8 cellular contexts compared by ENCODE assay signal in the genomic region with DNA sequence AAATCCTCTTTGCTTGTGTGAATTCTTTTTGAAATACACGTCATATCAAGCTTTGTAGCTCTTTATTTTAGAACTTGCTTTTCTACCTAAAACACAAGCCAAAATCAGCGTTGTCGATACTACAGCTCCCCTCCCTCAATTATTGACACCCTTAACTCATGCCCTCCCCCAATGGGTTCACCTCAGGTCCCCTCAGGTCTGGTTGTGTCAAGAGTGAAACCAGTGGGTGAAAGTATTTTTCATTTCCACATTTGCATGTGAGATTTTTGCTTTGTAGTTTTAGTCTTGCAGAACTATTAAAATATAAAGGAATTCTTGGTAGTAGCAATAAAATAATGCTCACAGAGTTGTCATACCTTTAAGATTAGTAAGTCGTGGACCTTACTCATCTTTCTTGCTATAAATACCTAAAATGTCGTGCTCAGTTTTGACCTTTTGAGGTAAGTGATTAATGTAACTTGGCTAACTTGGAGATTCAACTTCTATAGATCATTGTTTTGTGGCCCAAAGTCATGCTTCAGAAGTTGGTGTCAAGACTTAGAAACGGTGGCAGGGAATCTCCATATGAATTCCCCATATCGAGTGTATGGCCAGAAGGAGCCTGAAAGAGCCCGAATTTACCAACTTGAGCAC. TPM values are rescaled to one million over a fixed set of nuclear protein-coding genes. Genes with fewer than 3 reads are reported as not detected.
DNase-seq lines count a peak whose midpoint lies in the region; ATAC-seq and TF ChIP-seq lines count a peak whose summit lies in the region.

No MANE protein-coding gene starts in this region.

- peak overlapping the region; percentile 90 for H3K4me3 Mint-ChIP-seq in activated CD8-positive, alpha-beta T cell treated with anti-CD3 and anti-CD28 coated beads for 36 hours
- peak overlapping the region; percentile 91 for H3K4me3 Mint-ChIP-seq in memory B cell

- CTCF ChIA-PET in activated CD8-positive, alpha-beta T cell treated with anti-CD3 and anti-CD28 coated beads for 36 hours (lab: Charles Lee): interaction anchor here (1.0 kb wide), 1 partner anchor 617 kb away, joined by 3 read pairs; no protein-coding TSS in a partner anchor

- no peaks in the 10 kb centered on the region for H3K27me3 Mint-ChIP-seq in activated CD8-positive, alpha-beta T cell treated with anti-CD3 and anti-CD28 coated beads for 36 hours
- peaks cover 1% of the 10 kb centered on the region for H3K27me3 Mint-ChIP-seq in memory B cell

- ATAC-seq in HG02759 (IDR thresholded peaks at IDR 0.05; ENCODE audit: unreplicated experiment) (peak; percentile 32), memory B cell (ENCODE audit: low read depth) (no peak), GM18502 (IDR thresholded peaks at IDR 0.05; ENCODE audit: poor library complexity, unreplicated experiment) (no peak)
- ATAC-seq in activated CD8-positive, alpha-beta T cell treated with anti-CD3 and anti-CD28 coated beads for 36 hours: peak; percentile 48

- peaks cover 9% of the 10 kb centered on the region for H3K36me3 Mint-ChIP-seq in activated CD8-positive, alpha-beta T cell treated with anti-CD3 and anti-CD28 coated beads for 36 hours (ENCODE audit: low read depth)
- H3K36me3 Mint-ChIP-seq in memory B cell: no peaks in the 10 kb centered on the region

- peaks cover 29% of the 10 kb centered on the region for H3K4me1 Mint-ChIP-seq in activated CD8-positive, alpha-beta T cell treated with anti-CD3 and anti-CD28 coated beads for 36 hours (ENCODE audit: low read depth)
- peaks cover 13% of the 10 kb centered on the region for H3K4me1 Mint-ChIP-seq in memory B cell

- H3K27ac Mint-ChIP-seq in activated CD8-positive, alpha-beta T cell treated with anti-CD3 and anti-CD28 coated beads for 36 hours: peak overlapping the region; percentile 90
- peak overlapping the region; percentile 90 for H3K27ac Mint-ChIP-seq in memory B cell

- DNase-seq in GM12864 (ENCODE audit: low read depth) (no peak), memory B cell (ENCODE audit: low spot score in 2 of 2) (no peak), NCI-H146 (lab: John Stamatoyannopoulos, UW) (no peak), NCI-H82 treated with DMSO at 0.1 percent for 48 hours (lab: John Stamatoyannopoulos, UW; ENCODE audit: unreplicated experiment) (no peak)
- DNase-seq in activated CD8-positive, alpha-beta T cell treated with anti-CD3 and anti-CD28 coated beads for 36 hours: peak; percentile 31
- no peak for DNase-seq in effector CD4-positive, alpha-beta T cell

- peak overlapping the region; percentile 98 for H3K4me3 ChIP-seq in GM12864 (ENCODE audit: low read depth, low read length)

- no peaks in the 10 kb centered on the region for H3K9me3 Mint-ChIP-seq in activated CD8-positive, alpha-beta T cell treated with anti-CD3 and anti-CD28 coated beads for 36 hours
- H3K9me3 Mint-ChIP-seq in memory B cell: no peaks in the 10 kb centered on the region

- intact Hi-C loops in activated CD8-positive, alpha-beta T cell treated with anti-CD3 and anti-CD28 coated beads for 36 hours (cut with micrococcal nuclease): no loop called here

- POLR2A ChIA-PET in activated CD8-positive, alpha-beta T cell treated with anti-CD3 and anti-CD28 coated beads for 36 hours (lab: Charles Lee): interaction anchor here (0.7 kb wide), 1 partner anchor 446 kb away, joined by 4 read pairs; no protein-coding TSS in a partner anchor

- no peak for TF ChIP-seq CTCF in GM12864 (IDR thresholded peaks at IDR 0.05; ENCODE audit: low read depth, low read length, missing control alignments)
- no peak for TF ChIP-seq CTCF in activated CD8-positive, alpha-beta T cell treated with anti-CD3 and anti-CD28 coated beads for 36 hours (IDR thresholded peaks at IDR 0.05)

RNA-seq across cellular contexts. Expression of gene ACTR3B, which starts 1.7 kb away (rescaled TPM):
- 1 to 10 TPM; 8.6 to 9.2 TPM for total RNA-seq in activated CD8-positive, alpha-beta T cell treated with anti-CD3 and anti-CD28 coated beads for 36 hours

Comparison
In these comparisons a context has a peak if more than half of its experiments do, and no peak if none do; other contexts are left out.
1. ATAC-seq: peak in HG02759 (single experiment) and activated CD8-positive, alpha-beta T cell treated with anti-CD3 and anti-CD28 coated beads for 36 hours (single experiment); none in memory B cell (single experiment) and GM18502 (single experiment).